Comparison of ENCODE assay signal across 7 cellular contexts in genomic region chr11:504994-505344, GRCh38. TPM values are rescaled to one million over a fixed set of nuclear protein-coding genes. Genes with fewer than 3 reads are reported as not detected.
DNase-seq lines count a peak whose midpoint lies in the region; ATAC-seq and TF ChIP-seq lines count a peak whose summit lies in the region.
"Had no signal": no experiment of that assay in that cellular context is flagged by ENCODE, and none has a peak within 500 bp of the region (broad histone marks: within the 10 kb centered on the region; RNA-seq: fewer than 3 reads in every experiment).

No MANE protein-coding gene starts in this region.

- H3K4me1 ChIP-seq in mammary epithelial cell (ENCODE audit: insufficient read depth, low read length) (peaks cover 35% of the 10 kb centered on the region), gastrocnemius medialis (peaks cover 23 to 39% of the 10 kb centered on the region in 2 donors)

- H3K27ac ChIP-seq in mammary epithelial cell (ENCODE audit: insufficient read depth, low read depth, low read length): peak overlapping the region; percentile 10
- peak overlapping the region; percentile 60 to 100 (median 98) for H3K27ac ChIP-seq in gastrocnemius medialis

- no TSS peak for BruUV-seq in mammary epithelial cell (replicated peaks; lab: Mats Ljungman, UMichigan)

- H3K27ac Mint-ChIP-seq in IgD-negative memory B cell: peak overlapping the region in 2 of 3 donors; percentile 62 to 100

- H3K9me3 ChIP-seq in mammary epithelial cell (replicated peaks; ENCODE audit: insufficient read depth, low read length): no peaks in the 10 kb centered on the region
- H3K9me3 ChIP-seq in gastrocnemius medialis: no peaks in the 10 kb centered on the region

- peak overlapping the region; percentile 95 for H3K4me2 ChIP-seq in mammary epithelial cell (ENCODE audit: insufficient read depth, low read depth, low read length)

- no peak for ATAC-seq in gastrocnemius medialis
- ATAC-seq in GM21717 (IDR thresholded peaks at IDR 0.05; ENCODE audit: unreplicated experiment): no peak

- H3K36me3 Mint-ChIP-seq in IgD-negative memory B cell: peaks cover 2% of the 10 kb centered on the region

- no peak for TF ChIP-seq POLR2A in gastrocnemius medialis (IDR thresholded peaks at IDR 0.05)

- no peaks in the 10 kb centered on the region for H3K9me3 Mint-ChIP-seq in IgD-negative memory B cell

- peak overlapping the region; percentile 70 to 99 (median 98) for H3K4me3 Mint-ChIP-seq in IgD-negative memory B cell

- peaks cover 68% of the 10 kb centered on the region for H3K79me2 ChIP-seq in mammary epithelial cell (ENCODE audit: insufficient read depth, low read length)

- TF ChIP-seq CTCF in mammary epithelial cell (conservative IDR thresholded peaks at IDR 0.05 in 1 of 2, IDR thresholded peaks at IDR 0.05 in 1 of 2; ENCODE audit: extremely low read depth in 1 of 2, insufficient read depth in 1 of 2, low read depth in 1 of 2, low read length in 2 of 2): no peak
- no peak for TF ChIP-seq CTCF in gastrocnemius medialis (IDR thresholded peaks at IDR 0.05 in 4 of 5, conservative IDR thresholded peaks at IDR 0.05 in 1 of 5)

- dilution Hi-C loops in mammary epithelial cell (cut with HindIII; ENCODE audit: low sequenced_read_pairs): loop anchor here (10.0 to 25.0 kb wide), 2 partner anchors 157 to 310 kb away; partner anchors contain the start of gene PNPLA2

- in situ Hi-C loops in mammary epithelial cell (cut with MboI; ENCODE audit: low sequenced_read_pairs in 2 of 2) (loop anchor here in 1 of 2 donors (5.0 kb wide), 1 partner anchor 53 kb away; the partner anchor contains the start of gene PTDSS2), gastrocnemius medialis (cut with MboI; ENCODE audit: low sequenced_read_pairs in 4 of 4) (no loop called here)

- peaks cover 5% of the 10 kb centered on the region for H3K36me3 ChIP-seq in mammary epithelial cell (ENCODE audit: insufficient read depth, low read length)
- H3K36me3 ChIP-seq in gastrocnemius medialis: peaks cover 0 to 17% of the 10 kb centered on the region in 2 donors

- peaks cover 2% of the 10 kb centered on the region for H3K27me3 Mint-ChIP-seq in IgD-negative memory B cell

- intact Hi-C loops in mammary epithelial cell (cut with micrococcal nuclease) (loop anchor here (2.0 to 5.0 kb wide), 2 partner anchors 14 to 268 kb away; partner anchors contain the start of genes PSMD13 and SIRT3), gastrocnemius medialis (cut with DNase I; ENCODE audit: low total_unique reads) (loop anchor here (5.0 kb wide), 3 partner anchors 62 to 298 kb away; partner anchors contain the start of genes BET1L and RIC8A)

- H2AFZ ChIP-seq in mammary epithelial cell (ENCODE audit: low read depth, low read length): no peak overlapping the region

- CTCF ChIA-PET in mammary epithelial cell (lab: Charles Lee; ENCODE audit: low non-redundant PET): interaction anchor here (0.5 to 0.6 kb wide), 2 partner anchors 14 to 165 kb away, joined by 5 to 21 read pairs; no protein-coding TSS in a partner anchor

- H4K20me1 ChIP-seq in mammary epithelial cell (ENCODE audit: insufficient read depth, low read length): no peaks in the 10 kb centered on the region

- H3K4me3 ChIP-seq in mammary epithelial cell (replicated peaks in 1 of 3; ENCODE audit: insufficient read depth in 1 of 3, low read depth in 2 of 3, low read length in 3 of 3): peak overlapping the region in 2 of 3 experiments; percentile 39 to 43
- H3K4me3 ChIP-seq in gastrocnemius medialis: peak overlapping the region; percentile 46 to 80 (median 64)

- H3K9ac ChIP-seq in mammary epithelial cell (ENCODE audit: insufficient read depth, low read length): no peak overlapping the region

- H3K4me1 Mint-ChIP-seq in IgD-negative memory B cell: peaks cover 22 to 28% (median 25%) of the 10 kb centered on the region in 3 donors

- H3K27me3 ChIP-seq in mammary epithelial cell (ENCODE audit: insufficient read depth, low read length): no peaks in the 10 kb centered on the region
- H3K27me3 ChIP-seq in gastrocnemius medialis: no peaks in the 10 kb centered on the region

- WGBS in mammary epithelial cell (ENCODE audit: low coverage, missing lambda C conversion rate): 57% methylated on average over 7 of the region's 7 CpGs

- DNase-seq in mammary epithelial cell: no peak
- DNase-seq in gastrocnemius medialis: no peak
- DNase-seq in NCI-H2196 (lab: John Stamatoyannopoulos, UW; ENCODE audit: unreplicated experiment): no peak
- DNase-seq in activated effector memory CD4-positive, alpha-beta T cell treated with Interleukin-2 at 50 U/mL for 16 hours: no peak
- DNase-seq: NCI-H524 had no signal

RNA-seq across cellular contexts. Expression of gene RNH1, which starts 2.1 kb away (rescaled TPM):
- polyA plus RNA-seq in IgD-negative memory B cell (202 TPM), mammary epithelial cell (122 TPM)
- total RNA-seq in mammary epithelial cell (100 to 1,000 TPM; 187 to 206 TPM), gastrocnemius medialis (100 to 1,000 TPM; 138 to 197 (median 159) TPM)
- 104 TPM for polyA minus RNA-seq in mammary epithelial cell

RNA-seq across cellular contexts. Expression of gene HRAS, which starts 30.4 kb away (rescaled TPM):
- polyA plus RNA-seq in IgD-negative memory B cell (22.5 TPM), mammary epithelial cell (230 TPM)
- total RNA-seq in mammary epithelial cell (100 to 1,000 TPM in 1 of 2 donors, 10 to 100 TPM in 1; 36.5 to 194 TPM), gastrocnemius medialis (10 to 100 TPM; 17.1 to 50.0 (median 37.6) TPM)
- 165 TPM for polyA minus RNA-seq in mammary epithelial cell

RNA-seq across cellular contexts. Expression of gene LRRC56, which starts 32.4 kb away (rescaled TPM):
- polyA plus RNA-seq in IgD-negative memory B cell: 2.6 TPM
- 1 to 10 TPM in 1 of 2 donors, under 1 TPM in 1; 0.50 to 1.2 TPM for total RNA-seq in mammary epithelial cell
- 0.35 TPM for polyA plus RNA-seq in mammary epithelial cell
- not detected for polyA minus RNA-seq in mammary epithelial cell
- total RNA-seq in gastrocnemius medialis: under 1 TPM in 2 of 4 donors, not detected in 2; 0.29 to 0.36 TPM

RNA-seq across cellular contexts. Expression of gene PTDSS2, which starts 54.9 kb away (rescaled TPM):
- polyA plus RNA-seq in IgD-negative memory B cell (10.9 TPM), mammary epithelial cell (32.6 TPM)
- total RNA-seq in mammary epithelial cell (10 to 100 TPM; 30.8 to 34.5 TPM), gastrocnemius medialis (10 to 100 TPM; 21.7 to 31.5 (median 23.7) TPM)
- polyA minus RNA-seq in mammary epithelial cell: 41.4 TPM

RNA-seq across cellular contexts. Expression of gene LMNTD2, which starts 55.6 kb away (rescaled TPM):
- polyA plus RNA-seq in IgD-negative memory B cell (3.8 TPM), mammary epithelial cell (1.8 TPM)
- total RNA-seq in mammary epithelial cell (1 to 10 TPM; 2.3 to 7.6 TPM), gastrocnemius medialis (1 to 10 TPM in 1 of 4 donors, under 1 TPM in 1, not detected in 2; 0.13 to 1.5 TPM)
- polyA minus RNA-seq in mammary epithelial cell: not detected
